8 cellular contexts compared by ENCODE assay signal in genomic region chr20:47663354-47664067, GRCh38.
DNase-seq lines count a peak whose midpoint lies in the region; ATAC-seq and TF ChIP-seq lines count a peak whose summit lies in the region.

No MANE protein-coding gene starts in this region.

- peaks cover 11% of the 10 kb centered on the region for H3K36me3 Mint-ChIP-seq in T-helper 2 cell treated with Interferon-gamma antibody and Interleukin-4, amounts not matched to agents 5 μg/mL and 100 μg/mL, for 36 hours (ENCODE audit: low read depth)

- H3K4me1 ChIP-seq in right cardiac atrium (ENCODE audit: control insufficient read depth, insufficient read depth, low read length) (no peaks in the 10 kb centered on the region), gastrocnemius medialis (no peaks in the 10 kb centered on the region)

- H3K27me3 Mint-ChIP-seq in T-helper 2 cell treated with Interferon-gamma antibody and Interleukin-4, amounts not matched to agents 5 μg/mL and 100 μg/mL, for 36 hours (ENCODE audit: low read depth): no peaks in the 10 kb centered on the region

- H3K4me3 Mint-ChIP-seq in T-helper 2 cell treated with Interferon-gamma antibody and Interleukin-4, amounts not matched to agents 5 μg/mL and 100 μg/mL, for 36 hours: no peak overlapping the region

- ATAC-seq in right cardiac atrium: peak; percentile 81 to 86
- ATAC-seq in gastrocnemius medialis: peak; percentile 43 to 77
- no peak for ATAC-seq in HG02970 (IDR thresholded peaks at IDR 0.05; ENCODE audit: low FRiP score, unreplicated experiment)

- no peak overlapping the region for H3K27ac Mint-ChIP-seq in T-helper 2 cell treated with Interferon-gamma antibody and Interleukin-4, amounts not matched to agents 5 μg/mL and 100 μg/mL, for 36 hours

- WGBS in right cardiac atrium: 53% methylated on average over 20 of the region's 20 CpGs

- H3K27me3 ChIP-seq in right cardiac atrium (ENCODE audit: control insufficient read depth, insufficient read depth) (no peaks in the 10 kb centered on the region), gastrocnemius medialis (no peaks in the 10 kb centered on the region)

- DNase-seq in NCI-H2081 (lab: John Stamatoyannopoulos, UW) (peak; percentile 56), NCI-H2081 treated with DMSO at 0.1 percent for 48 hours (lab: John Stamatoyannopoulos, UW) (no peak), NCI-H1105 treated with DMSO at 0.1 percent for 48 hours (lab: John Stamatoyannopoulos, UW) (peak; percentile 37), anterior cingulate cortex (lab: John Stamatoyannopoulos, UW) (peak in 54 of 58 donors; percentile 14 to 85 (median 54)), right cardiac atrium (peak; percentile 70 to 90 (median 88)), gastrocnemius medialis (peak in 1 of 2 donors; percentile 65)
- peak; percentile 63 for DNase-seq in T-helper 2 cell treated with Interferon-gamma antibody and Interleukin-4, amounts not matched to agents 5 μg/mL and 100 μg/mL, for 36 hours (ENCODE audit: low spot score)

- H3K9me3 ChIP-seq in right cardiac atrium (ENCODE audit: control insufficient read depth, low read length) (no peaks in the 10 kb centered on the region), gastrocnemius medialis (no peaks in the 10 kb centered on the region)

- H3K36me3 ChIP-seq in gastrocnemius medialis: no peaks in the 10 kb centered on the region

- TF ChIP-seq POLR2A in gastrocnemius medialis (IDR thresholded peaks at IDR 0.05): no peak

- H3K9me3 Mint-ChIP-seq in T-helper 2 cell treated with Interferon-gamma antibody and Interleukin-4, amounts not matched to agents 5 μg/mL and 100 μg/mL, for 36 hours: no peaks in the 10 kb centered on the region

- peaks cover 4% of the 10 kb centered on the region for H3K4me1 Mint-ChIP-seq in T-helper 2 cell treated with Interferon-gamma antibody and Interleukin-4, amounts not matched to agents 5 μg/mL and 100 μg/mL, for 36 hours (ENCODE audit: low read depth)

- peak; percentile 74 to 96 (median 86) for TF ChIP-seq CTCF in gastrocnemius medialis (IDR thresholded peaks at IDR 0.05 in 4 of 5, conservative IDR thresholded peaks at IDR 0.05 in 1 of 5)

- H3K4me3 ChIP-seq in right cardiac atrium (ENCODE audit: low read length) (no peak overlapping the region), gastrocnemius medialis (no peak overlapping the region)

- in situ Hi-C loops in gastrocnemius medialis (cut with MboI; ENCODE audit: low sequenced_read_pairs in 4 of 4): no loop called here

- H3K27ac ChIP-seq in right cardiac atrium (ENCODE audit: low read length) (no peak overlapping the region), gastrocnemius medialis (no peak overlapping the region)

- intact Hi-C loops in right cardiac atrium (cut with DNase I) (loop anchor here (2.0 to 5.0 kb wide), 2 partner anchors 957 to 959 kb away; no protein-coding TSS in a partner anchor), gastrocnemius medialis (cut with DNase I; ENCODE audit: low total_unique reads) (loop anchor here (1.0 kb wide), 1 partner anchor 958 kb away; no protein-coding TSS in a partner anchor)
